Comparison of ENCODE assay signal across 12 cellular contexts in the genomic region with DNA sequence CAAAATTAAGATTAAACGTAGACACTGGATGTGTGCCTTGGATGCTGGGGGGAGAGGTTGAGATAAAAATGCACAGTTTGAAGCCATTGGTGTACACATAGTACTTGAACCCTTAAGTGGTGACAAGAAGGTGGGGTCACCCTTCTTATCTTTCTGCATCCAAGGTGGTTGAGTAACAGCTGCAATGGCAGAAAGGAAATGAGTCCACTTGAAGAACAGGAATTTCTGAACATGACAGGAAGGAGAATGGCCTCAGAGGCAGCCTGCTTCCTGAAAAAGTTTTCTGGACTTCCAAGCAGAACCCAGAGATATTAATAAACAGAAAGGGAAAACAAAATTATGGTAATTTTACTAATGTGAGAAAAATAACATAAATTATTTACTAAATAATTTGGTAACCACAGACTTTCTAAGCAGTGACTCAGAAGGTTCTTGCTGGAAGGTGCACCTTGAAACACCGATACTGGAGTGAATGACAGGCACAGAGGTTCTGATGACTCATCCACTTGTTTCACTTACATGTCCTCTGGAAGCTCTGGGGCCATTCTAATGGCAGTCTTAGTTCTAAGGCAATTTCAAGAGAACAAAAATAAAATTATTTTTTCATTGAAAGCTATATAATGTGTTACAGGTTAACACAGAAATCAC.
A peak's percentile ranks its signal among the peaks of the same experiment; 100 is the strongest.
DNase-seq lines count a peak whose midpoint lies in the region; ATAC-seq, FAIRE-seq and TF ChIP-seq lines count a peak whose summit lies in the region.
"Had no signal": no experiment of that assay in that cellular context is flagged by ENCODE, and none has a peak within 500 bp of the region (broad histone marks: within the 10 kb centered on the region; RNA-seq: fewer than 3 reads in every experiment).

No MANE protein-coding gene starts in this region.

- peaks cover 10% of the 10 kb centered on the region for H3K4me1 ChIP-seq in cardiac muscle cell (ENCODE audit: low read depth)
- H3K4me1 ChIP-seq in GM23248 (ENCODE audit: insufficient read depth), result no peaks in the 10 kb centered on the region

- no peaks in the 10 kb centered on the region for H3F3A ChIP-seq in GM23248 (ENCODE audit: insufficient read depth)

- no peak overlapping the region for H2AFZ ChIP-seq in GM23248

- H3K27me3 ChIP-seq in cardiac muscle cell (no peaks in the 10 kb centered on the region), GM23248 (replicated peaks; ENCODE audit: insufficient read depth) (no peaks in the 10 kb centered on the region)

- no peak overlapping the region for H3K27ac Mint-ChIP-seq in activated naive CD8-positive, alpha-beta T cell treated with anti-CD3 and anti-CD28 coated beads for 36 hours
- H3K27ac Mint-ChIP-seq: activated CD4-positive, alpha-beta memory T cell treated with anti-CD3 and anti-CD28 coated beads, Interleukin-2, amount 10 ng/mL, durations not matched to agents 7 days and 5 days had no signal

- no peaks in the 10 kb centered on the region for H4K20me1 ChIP-seq in GM23248 (ENCODE audit: insufficient read depth)

- H3K9me3 ChIP-seq in cardiac muscle cell (ENCODE audit: low read depth), result no peaks in the 10 kb centered on the region
- H3K9me3 ChIP-seq in GM23248 (ENCODE audit: low read depth), result peaks cover 5% of the 10 kb centered on the region

- no peaks in the 10 kb centered on the region for H3K9me3 Mint-ChIP-seq in activated naive CD8-positive, alpha-beta T cell treated with anti-CD3 and anti-CD28 coated beads for 36 hours
- H3K9me3 Mint-ChIP-seq: activated CD4-positive, alpha-beta memory T cell treated with anti-CD3 and anti-CD28 coated beads, Interleukin-2, amount 10 ng/mL, durations not matched to agents 7 days and 5 days had no signal

- no peak overlapping the region for H3K27ac ChIP-seq in cardiac muscle cell
- no peak overlapping the region for H3K27ac ChIP-seq in GM23248

- 13 to 37% methylated on average over 2 of the region's 2 CpGs for WGBS in GM23248 (ENCODE audit: low coverage in 1 of 2, low lambda C conversion rate in 2 of 2, missing lambda C conversion rate in 2 of 2), 2 experiments

- no peaks in the 10 kb centered on the region for H3K9me2 ChIP-seq in GM23248 (ENCODE audit: insufficient read depth)

- no peak for FAIRE-seq in urothelium cell line (lab: Jason Lieb, UNC)

- ATAC-seq in Right ventricle myocardium inferior (no peak), HG03045 (IDR thresholded peaks at IDR 0.05; ENCODE audit: unreplicated experiment) (peak; percentile 55)

- intact Hi-C loops in Right ventricle myocardium inferior (cut with DNase I), result no loop called here

- no peak overlapping the region for H3K9ac ChIP-seq in GM23248

- in situ Hi-C loops in GM23248 (cut with MboI), result no loop called here

- no peaks in the 10 kb centered on the region for H3K36me3 Mint-ChIP-seq in activated naive CD8-positive, alpha-beta T cell treated with anti-CD3 and anti-CD28 coated beads for 36 hours

- H3K4me3 ChIP-seq in cardiac muscle cell, result no peak overlapping the region
- no peak overlapping the region for H3K4me3 ChIP-seq in GM23248

- DNase-seq in cardiac muscle cell (ENCODE audit: low read depth in 1 of 2, low spot score in 1 of 2), result peak; percentile 20 to 41
- DNase-seq in Right ventricle myocardium inferior (ENCODE audit: missing footprints), result no peak
- peak; percentile 2 for DNase-seq in activated naive CD8-positive, alpha-beta T cell treated with anti-CD3 and anti-CD28 coated beads for 36 hours
- peak; percentile 33 for DNase-seq in urothelium cell line (ENCODE audit: low spot score)
- no peak for DNase-seq in GM23248
- DNase-seq in T-helper 9 cell, result no peak
- DNase-seq in DMS153 treated with DMSO at 0.1 percent for 48 hours (lab: John Stamatoyannopoulos, UW; ENCODE audit: unreplicated experiment), result no peak
- DNase-seq: activated CD4-positive, alpha-beta memory T cell treated with anti-CD3 and anti-CD28 coated beads, Interleukin-2, amount 10 ng/mL, durations not matched to agents 7 days and 5 days; effector CD8-positive, alpha-beta T cell; H9; NCI-H446 had no signal

- peaks cover 4% of the 10 kb centered on the region for H3K27me3 Mint-ChIP-seq in activated naive CD8-positive, alpha-beta T cell treated with anti-CD3 and anti-CD28 coated beads for 36 hours

- H3K36me3 ChIP-seq in cardiac muscle cell (no peaks in the 10 kb centered on the region), GM23248 (ENCODE audit: low read depth) (no peaks in the 10 kb centered on the region)

- H3K79me2 ChIP-seq in GM23248 (ENCODE audit: insufficient read depth), result no peaks in the 10 kb centered on the region

- peaks cover 9% of the 10 kb centered on the region for H3K4me1 Mint-ChIP-seq in activated naive CD8-positive, alpha-beta T cell treated with anti-CD3 and anti-CD28 coated beads for 36 hours
- H3K4me1 Mint-ChIP-seq: H9 had no signal

- no peak overlapping the region for H3K4me2 ChIP-seq in GM23248 (ENCODE audit: unreplicated experiment)

- TF ChIP-seq CTCF in cardiac muscle cell (IDR thresholded peaks at IDR 0.05; ENCODE audit: low read depth, low read length), result no peak

- H3K4me3 Mint-ChIP-seq in activated naive CD8-positive, alpha-beta T cell treated with anti-CD3 and anti-CD28 coated beads for 36 hours, result no peak overlapping the region
- H3K4me3 Mint-ChIP-seq: activated CD4-positive, alpha-beta memory T cell treated with anti-CD3 and anti-CD28 coated beads, Interleukin-2, amount 10 ng/mL, durations not matched to agents 7 days and 5 days; H9 had no signal

Comparison
In these comparisons a context has a peak if more than half of its experiments do, and no peak if none do; other contexts are left out.
1. DNase-seq: peak in cardiac muscle cell (2 of 2), activated naive CD8-positive, alpha-beta T cell treated with anti-CD3 and anti-CD28 coated beads for 36 hours (single experiment) and urothelium cell line (single experiment); none in Right ventricle myocardium inferior (single experiment), GM23248 (single experiment), T-helper 9 cell (single experiment) and DMS153 treated with DMSO at 0.1 percent for 48 hours (single experiment).